Comparison of ENCODE assay signal across 25 cellular contexts in genomic region chr4:5257086-5257485, GRCh38.
"Had no signal": no experiment of that assay in that cellular context is flagged by ENCODE, and none has a peak within 500 bp of the region (broad histone marks: within the 10 kb centered on the region; RNA-seq: fewer than 3 reads in every experiment).

No MANE protein-coding gene starts in this region.

- ATAC-seq: naive thymus-derived CD8-positive, alpha-beta T cell; pancreas; right cardiac atrium; right lobe of liver; stimulated activated memory B cell treated with anti-CD40 and anti-IgM and Interleukin-4, amounts not matched to agents 10 μg/mL and 1 μg/mL and 100 μg/mL, for 72 hours; stimulated activated naive CD8-positive, alpha-beta T cell treated with anti-CD3 and anti-CD28 coated beads, Interleukin-15, amount 100 ng/mL, for 72 hours; stimulated activated naive CD8-positive, alpha-beta T cell treated with anti-CD3 and anti-CD28 coated beads, Interleukin-15, Interleukin-2, amounts not matched to agents 100 U/mL and 50 U/mL, for 24 hours; upper lobe of right lung had no signal

- FAIRE-seq: pancreas, small intestine had no signal

- H3K27me3 ChIP-seq: neutrophil, right lobe of liver, sigmoid colon, suprapubic skin, testis, tibial artery, transverse colon, upper lobe of right lung, uterus had no signal

- H3K27ac ChIP-seq: neutrophil, pancreas, prostate gland, right lobe of liver, sigmoid colon, suprapubic skin, testis, tibial artery, transverse colon, upper lobe of right lung, uterus had no signal

- H3K36me3 ChIP-seq: neutrophil, pancreas, prostate gland, right lobe of liver, sigmoid colon, suprapubic skin, tibial artery, transverse colon, upper lobe of right lung, uterus had no signal

- H3K4me3 ChIP-seq: pancreas, prostate gland, right lobe of liver, sigmoid colon, suprapubic skin, testis, tibial artery, transverse colon, upper lobe of right lung, uterus had no signal

- DNase-seq: naive thymus-derived CD8-positive, alpha-beta T cell; nephron progenitor cell; nucleus accumbens; pancreas; right cardiac atrium; right lobe of liver; sigmoid colon; small intestine; stimulated activated CD4-positive, alpha-beta T cell treated with anti-CD3 and anti-CD28 coated beads, Interleukin-1b, Interleukin-23, amount 100 ng/mL, for 48 hours; stimulated activated CD4-positive, alpha-beta T cell treated with anti-CD3 and anti-CD28 coated beads, Interleukin-4, amount 100 ng/mL, for 1 hour; stimulated activated CD4-positive, alpha-beta T cell treated with anti-CD3 and anti-CD28 coated beads, Interleukin-4, amount 100 ng/mL, for 4 hours; stimulated activated CD8-positive, alpha-beta memory T cell treated with anti-CD3 and anti-CD28 coated beads, Interleukin-4, amount 100 ng/mL, for 48 hours; stimulated activated naive CD4-positive, alpha-beta T cell; stimulated activated naive CD8-positive, alpha-beta T cell treated with anti-CD3 and anti-CD28 coated beads, Interleukin-15, amount 100 ng/mL, for 72 hours; stimulated activated naive CD8-positive, alpha-beta T cell treated with anti-CD3 and anti-CD28 coated beads, Interleukin-15, Interleukin-2, amounts not matched to agents 100 U/mL and 50 U/mL, for 24 hours; substantia nigra; testis; tibial artery; transverse colon; upper lobe of right lung; uterus had no signal

- H3K9me3 ChIP-seq: neutrophil, pancreas, prostate gland, right lobe of liver, sigmoid colon, suprapubic skin, testis, tibial artery, transverse colon, upper lobe of right lung, uterus had no signal

- H3K4me1 ChIP-seq: pancreas, prostate gland, right lobe of liver, sigmoid colon, suprapubic skin, testis, tibial artery, transverse colon, upper lobe of right lung, uterus had no signal
